In genomic region chr6:7042654-7043545, GRCh38 we compare ENCODE assay signal across 11 cellular contexts.
DNase-seq lines count a peak whose midpoint lies in the region; ATAC-seq, FAIRE-seq and TF ChIP-seq lines count a peak whose summit lies in the region.
"Had no signal": no experiment of that assay in that cellular context is flagged by ENCODE, and none has a peak within 500 bp of the region (broad histone marks: within the 10 kb centered on the region; RNA-seq: fewer than 3 reads in every experiment).

No MANE protein-coding gene starts in this region.

- H3K36me3 ChIP-seq in SK-N-SH (replicated peaks in 1 of 2; ENCODE audit: control insufficient read depth in 1 of 2, insufficient read depth in 2 of 2, low read length in 1 of 2) = no peaks in the 10 kb centered on the region
- no peaks in the 10 kb centered on the region for H3K36me3 ChIP-seq in colonic mucosa
- no peaks in the 10 kb centered on the region for H3K36me3 ChIP-seq in mesendoderm (ENCODE audit: control insufficient read depth, insufficient read depth, low read length)
- no peaks in the 10 kb centered on the region for H3K36me3 ChIP-seq in upper lobe of left lung

- POLR2A ChIA-PET in SK-N-SH (lab: Yijun Ruan, JAX) = no interaction called here

- H3K27me3 ChIP-seq in SK-N-SH (ENCODE audit: insufficient read depth) (no peaks in the 10 kb centered on the region), colonic mucosa (no peaks in the 10 kb centered on the region), mesendoderm (ENCODE audit: insufficient read depth, low read length, poor library complexity) (no peaks in the 10 kb centered on the region), upper lobe of left lung (no peaks in the 10 kb centered on the region)

- H4K5ac ChIP-seq in mesendoderm (ENCODE audit: low read length) = no peak overlapping the region

- intact Hi-C loops in colonic mucosa (cut with DNase I) = no loop called here

- peak overlapping the region; percentile 71 for H2AFZ ChIP-seq in SK-N-SH (ENCODE audit: low read depth)

- no peak for DNase-seq in SK-N-SH
- peak; percentile 23 for DNase-seq in colonic mucosa
- DNase-seq in mesendoderm = peak; percentile 65
- DNase-seq in upper lobe of left lung = no peak
- no peak for DNase-seq in GM12891 (ENCODE audit: insufficient read length, low spot score)
- no peak for DNase-seq in medulla oblongata (ENCODE audit: extremely low spot score)
- DNase-seq: activated T-cell treated with anti-CD3 and anti-CD28 coated beads, Interleukin-2, amount 50 U/mL, for 72 hours had no signal

- peak overlapping the region; percentile 12 for H3K56ac ChIP-seq in mesendoderm (ENCODE audit: low read length)

- H3K79me2 ChIP-seq in SK-N-SH (ENCODE audit: insufficient read depth) (no peaks in the 10 kb centered on the region), mesendoderm (ENCODE audit: control insufficient read depth, insufficient read depth, low read length) (no peaks in the 10 kb centered on the region)

- no peak for TF ChIP-seq RAD21 in SK-N-SH (IDR thresholded peaks at IDR 0.05; ENCODE audit: low read length)

- peak overlapping the region; percentile 38 for H3K4ac ChIP-seq in mesendoderm (ENCODE audit: low read depth, low read length)

- no peaks in the 10 kb centered on the region for H3K79me1 ChIP-seq in mesendoderm (ENCODE audit: low read length)

- peak overlapping the region; percentile 42 for H3K18ac ChIP-seq in mesendoderm (ENCODE audit: low read length)

- CTCF ChIA-PET in SK-N-SH (lab: Yijun Ruan, JAX) = interaction anchor here (0.6 kb wide), 1 partner anchor 123 kb away, joined by 3 read pairs; no protein-coding TSS in a partner anchor

- no peak for TF ChIP-seq CTCF in SK-N-SH (IDR thresholded peaks at IDR 0.05)
- no peak for TF ChIP-seq CTCF in colonic mucosa (IDR thresholded peaks at IDR 0.05)
- TF ChIP-seq CTCF in upper lobe of left lung (IDR thresholded peaks at IDR 0.05) = no peak

- H2AK5ac ChIP-seq in mesendoderm (ENCODE audit: low read length) = no peak overlapping the region

- H3K4me2 ChIP-seq in SK-N-SH = no peak overlapping the region
- no peak overlapping the region for H3K4me2 ChIP-seq in mesendoderm (ENCODE audit: low read length)
- H3K4me2 ChIP-seq: A549 had no signal

- H3K4me3 ChIP-seq in SK-N-SH (ENCODE audit: low read depth in 2 of 2, low read length in 1 of 2) = no peak overlapping the region
- no peak overlapping the region for H3K4me3 ChIP-seq in colonic mucosa
- no peak overlapping the region for H3K4me3 ChIP-seq in mesendoderm (ENCODE audit: low read length)
- H3K4me3 ChIP-seq in upper lobe of left lung = no peak overlapping the region
- H3K4me3 ChIP-seq: A549, coronary artery had no signal

- TF ChIP-seq POLR2A in upper lobe of left lung (IDR thresholded peaks at IDR 0.05) = no peak
- TF ChIP-seq POLR2A in GM12891 (IDR thresholded peaks at IDR 0.05; ENCODE audit: low read depth, low read length) = no peak

- no peak overlapping the region for H3K23ac ChIP-seq in mesendoderm (ENCODE audit: low read length)

- peak overlapping the region; percentile 28 for H2BK15ac ChIP-seq in mesendoderm (replicated peaks; ENCODE audit: low read depth)

- H2BK120ac ChIP-seq in mesendoderm (ENCODE audit: low read depth, low read length) = peak overlapping the region; percentile 96

- H3K27ac ChIP-seq in SK-N-SH (ENCODE audit: low read depth in 2 of 2, low read length in 1 of 2) (no peak overlapping the region), colonic mucosa (no peak overlapping the region), mesendoderm (ENCODE audit: low read depth, low read length) (peak overlapping the region; percentile 91), upper lobe of left lung (peak overlapping the region in 3 of 4 donors; percentile 9 to 52 (median 33))
- H3K27ac ChIP-seq: coronary artery had no signal

- TF ChIP-seq EP300 in SK-N-SH (IDR thresholded peaks at IDR 0.05; ENCODE audit: borderline replicate concordance in 1 of 2, low read depth in 1 of 2, low read length in 1 of 2) (no peak), upper lobe of left lung (IDR thresholded peaks at IDR 0.05) (no peak)

- H3F3A ChIP-seq in SK-N-SH (replicated peaks; ENCODE audit: insufficient read depth) = no peaks in the 10 kb centered on the region

- H3K9ac ChIP-seq in SK-N-SH (no peak overlapping the region), colonic mucosa (ENCODE audit: low read depth in 2 of 2, low read length in 2 of 2) (no peak overlapping the region), mesendoderm (ENCODE audit: low read length) (no peak overlapping the region)

- no peaks in the 10 kb centered on the region for H4K20me1 ChIP-seq in SK-N-SH (ENCODE audit: insufficient read depth)

- peaks cover 0 to 10% of the 10 kb centered on the region in 2 experiments; a peak in 2 of 4 replicates for H3K4me1 ChIP-seq in SK-N-SH (ENCODE audit: control insufficient read depth in 1 of 2, insufficient read depth in 2 of 2, low read depth in 1 of 2, low read length in 1 of 2)
- no peaks in the 10 kb centered on the region for H3K4me1 ChIP-seq in colonic mucosa
- peaks cover 13% of the 10 kb centered on the region for H3K4me1 ChIP-seq in mesendoderm (ENCODE audit: control insufficient read depth, low read depth, low read length)
- H3K4me1 ChIP-seq in upper lobe of left lung = peaks cover 0 to 10% (median 4%) of the 10 kb centered on the region in 4 donors

- no peaks in the 10 kb centered on the region for H3K9me3 ChIP-seq in SK-N-SH
- no peaks in the 10 kb centered on the region for H3K9me3 ChIP-seq in colonic mucosa
- H3K9me3 ChIP-seq in upper lobe of left lung = no peaks in the 10 kb centered on the region
- H3K9me3 ChIP-seq: A549 had no signal

- WGBS in SK-N-SH (ENCODE audit: low lambda C conversion rate) = 66% methylated on average over 9 of the region's 11 CpGs
- no CpG with 5 or more reads among the region's 11 CpGs for WGBS in mesendoderm (ENCODE audit: extremely low coverage, insufficient coverage, low lambda C conversion rate)
- 84 to 90% methylated on average over 10 to 11 of the region's 11 CpGs for WGBS in upper lobe of left lung, 2 donors

- no peaks in the 10 kb centered on the region for H3K9me2 ChIP-seq in SK-N-SH

- no peak for FAIRE-seq in GM12891 (lab: Jason Lieb, UNC)
- FAIRE-seq: A549 had no signal

- ATAC-seq in SK-N-SH treated with all-trans-retinoic acid at 6 μM for 48 hours (no peak), upper lobe of left lung (ENCODE audit: low FRiP score in 2 of 2) (no peak), HG02678 (IDR thresholded peaks at IDR 0.05; ENCODE audit: unreplicated experiment) (no peak)
- ATAC-seq: activated T-cell treated with anti-CD3 and anti-CD28 coated beads, Interleukin-2, amount 50 U/mL, for 72 hours had no signal

- H2BK5ac ChIP-seq in mesendoderm (ENCODE audit: low read length) = peak overlapping the region; percentile 86

- H4K8ac ChIP-seq in mesendoderm (ENCODE audit: low read depth, low read length) = no peak overlapping the region

TF ChIP-seq in SK-N-SH, 30 proteins besides CTCF, POLR2A, EP300 and RAD21 (continues in another document):
- TF ChIP-seq MXI1 (IDR thresholded peaks at IDR 0.05; ENCODE audit: low read depth, low read length) (no peak), PBX3 (IDR thresholded peaks at IDR 0.05) (no peak), GABPA (IDR thresholded peaks at IDR 0.05; ENCODE audit: low read depth) (no peak), FOSL2 (IDR thresholded peaks at IDR 0.05; ENCODE audit: borderline replicate concordance, low read depth) (no peak), MEF2A (IDR thresholded peaks at IDR 0.05; ENCODE audit: borderline replicate concordance, low read depth) (no peak), NFIC (IDR thresholded peaks at IDR 0.05; ENCODE audit: borderline replicate concordance) (no peak)

TF ChIP-seq in GM12891, 5 proteins besides CTCF, POLR2A, EP300 and RAD21:
- TF ChIP-seq PAX5 (IDR thresholded peaks at IDR 0.05; ENCODE audit: insufficient read depth, low read length, severe bottlenecking) = no peak
- TF ChIP-seq POLR2AphosphoS5 (IDR thresholded peaks at IDR 0.05; ENCODE audit: low read depth, low read length) = no peak
- no peak for TF ChIP-seq SPI1 (IDR thresholded peaks at IDR 0.05; ENCODE audit: low read depth, low read length)
- no peak for TF ChIP-seq POU2F2 (IDR thresholded peaks at IDR 0.05; ENCODE audit: low read depth, low read length)
- TF ChIP-seq TAF1 (IDR thresholded peaks at IDR 0.05; ENCODE audit: low read depth, low read length) = no peak
TF ChIP-seq in GM12891: peak in this region for 0.

Comparison
In these comparisons a context has a peak if more than half of its experiments do, and no peak if none do; other contexts are left out.
1. DNase-seq: peak in colonic mucosa (single experiment) and mesendoderm (single experiment); none in SK-N-SH (single experiment), upper lobe of left lung (0 of 2), GM12891 (single experiment) and medulla oblongata (single experiment).
2. H3K27ac ChIP-seq: peak in mesendoderm (single experiment) and upper lobe of left lung (3 of 4); none in SK-N-SH (0 of 2) and colonic mucosa (single experiment).